16 cellular contexts compared by ENCODE assay signal in genomic region chr12:9707356-9707755, GRCh38. TPM values are rescaled to one million over a fixed set of nuclear protein-coding genes. Genes with fewer than 3 reads are reported as not detected.
DNase-seq lines count a peak whose midpoint lies in the region; ATAC-seq, FAIRE-seq and TF ChIP-seq lines count a peak whose summit lies in the region.
"Had no signal": no experiment of that assay in that cellular context is flagged by ENCODE, and none has a peak within 500 bp of the region (broad histone marks: within the 10 kb centered on the region; RNA-seq: fewer than 3 reads in every experiment).

No MANE protein-coding gene starts in this region.

- H3K4me1 Mint-ChIP-seq in CD4-positive, CD25-positive, alpha-beta regulatory T cell: peaks cover 39 to 63% (median 44%) of the 10 kb centered on the region in 4 donors
- H3K4me1 Mint-ChIP-seq in T-helper 17 cell (peaks cover 50% of the 10 kb centered on the region), immature natural killer cell (peaks cover 40 to 58% of the 10 kb centered on the region in 2 donors), nephron progenitor cell (no peaks in the 10 kb centered on the region)

- H3K27ac ChIP-seq in CD4-positive, CD25-positive, alpha-beta regulatory T cell (ENCODE audit: insufficient read depth, low read length, poor library complexity, severe bottlenecking): peak overlapping the region; percentile 65
- H3K27ac ChIP-seq in DND-41 (ENCODE audit: low read length): no peak overlapping the region
- H3K27ac ChIP-seq: body of pancreas, C4-2B, hepatocyte, tibial artery had no signal

- H3K27ac Mint-ChIP-seq in CD4-positive, CD25-positive, alpha-beta regulatory T cell: peak overlapping the region; percentile 89 to 94 (median 94)
- H3K27ac Mint-ChIP-seq in T-helper 17 cell (peak overlapping the region; percentile 98), immature natural killer cell (peak overlapping the region; percentile 30 to 83 (median 66)), nephron progenitor cell (no peak overlapping the region)

- no peaks in the 10 kb centered on the region for H3K36me3 ChIP-seq in CD4-positive, CD25-positive, alpha-beta regulatory T cell (ENCODE audit: control insufficient read depth, insufficient read depth, low read length)
- H3K36me3 ChIP-seq in DND-41 (ENCODE audit: insufficient read depth, low read length): no peaks in the 10 kb centered on the region
- H3K36me3 ChIP-seq: tibial artery had no signal

- H3K27me3 ChIP-seq in CD4-positive, CD25-positive, alpha-beta regulatory T cell (ENCODE audit: control insufficient read depth, insufficient read depth, low read length): no peaks in the 10 kb centered on the region
- no peaks in the 10 kb centered on the region for H3K27me3 ChIP-seq in DND-41 (ENCODE audit: insufficient read depth, low read length, poor library complexity)
- H3K27me3 ChIP-seq: body of pancreas, hepatocyte, tibial artery had no signal

- no peaks in the 10 kb centered on the region for H3K9me3 ChIP-seq in CD4-positive, CD25-positive, alpha-beta regulatory T cell (ENCODE audit: control insufficient read depth in 2 of 2, low read length in 2 of 2)
- H3K9me3 ChIP-seq in DND-41 (ENCODE audit: insufficient read depth, low read length, severe bottlenecking): no peaks in the 10 kb centered on the region
- no peaks in the 10 kb centered on the region for H3K9me3 ChIP-seq in T-helper 17 cell (ENCODE audit: control insufficient read depth, low read length, poor library complexity, severe bottlenecking)
- H3K9me3 ChIP-seq: body of pancreas, tibial artery had no signal

- H4K20me1 ChIP-seq in DND-41 (ENCODE audit: insufficient read depth, low read length): no peaks in the 10 kb centered on the region

- H3K27me3 Mint-ChIP-seq in CD4-positive, CD25-positive, alpha-beta regulatory T cell: no peaks in the 10 kb centered on the region
- H3K27me3 Mint-ChIP-seq in T-helper 17 cell: no peaks in the 10 kb centered on the region
- H3K27me3 Mint-ChIP-seq in immature natural killer cell (ENCODE audit: low read depth in 3 of 3): peaks cover 0 to 6% (median 0%) of the 10 kb centered on the region in 3 donors
- H3K27me3 Mint-ChIP-seq in nephron progenitor cell (ENCODE audit: low read depth, poor library complexity): peaks cover 5% of the 10 kb centered on the region

- H3K4me2 ChIP-seq in DND-41 (ENCODE audit: insufficient read depth, low read length): no peak overlapping the region
- H3K4me2 ChIP-seq: hepatocyte had no signal

- H3K4me3 Mint-ChIP-seq in CD4-positive, CD25-positive, alpha-beta regulatory T cell: peak overlapping the region; percentile 8 to 87 (median 82)
- peak overlapping the region; percentile 84 for H3K4me3 Mint-ChIP-seq in T-helper 17 cell
- peak overlapping the region in 4 of 5 donors; percentile 9 to 68 (median 42) for H3K4me3 Mint-ChIP-seq in immature natural killer cell
- H3K4me3 Mint-ChIP-seq in nephron progenitor cell: no peak overlapping the region

- DNase-seq in CD4-positive, CD25-positive, alpha-beta regulatory T cell: no peak
- DNase-seq in DND-41 (peak; percentile 20), T-helper 17 cell (no peak), immature natural killer cell (no peak), nephron progenitor cell (no peak), RCC 7860 (ENCODE audit: low spot score) (no peak), activated gamma-delta T cell (lab: John Stamatoyannopoulos, UW) (no peak)
- DNase-seq: left cardiac atrium, NCI-H1092, tibial artery had no signal

- H3K9ac ChIP-seq in DND-41 (ENCODE audit: low read depth, low read length): no peak overlapping the region

- TF ChIP-seq CTCF in DND-41 (IDR thresholded peaks at IDR 0.05; ENCODE audit: borderline replicate concordance, extremely low read depth, low read length, poor library complexity, severe bottlenecking) (no peak), nephron progenitor cell (IDR thresholded peaks at IDR 0.05) (no peak)

- peaks cover 6% of the 10 kb centered on the region for H3K36me3 Mint-ChIP-seq in CD4-positive, CD25-positive, alpha-beta regulatory T cell
- H3K36me3 Mint-ChIP-seq in T-helper 17 cell (ENCODE audit: low read depth) (no peaks in the 10 kb centered on the region), immature natural killer cell (peaks cover 0 to 13% (median 2%) of the 10 kb centered on the region in 3 donors), nephron progenitor cell (ENCODE audit: low read depth) (no peaks in the 10 kb centered on the region)

- peaks cover 0 to 5% (median 0%) of the 10 kb centered on the region in 7 donors for H3K9me3 Mint-ChIP-seq in CD4-positive, CD25-positive, alpha-beta regulatory T cell
- H3K9me3 Mint-ChIP-seq in immature natural killer cell (peaks cover 0 to 2% (median 0%) of the 10 kb centered on the region in 6 donors), nephron progenitor cell (peaks cover 20% of the 10 kb centered on the region)

- no peaks in the 10 kb centered on the region for H3K79me2 ChIP-seq in DND-41 (ENCODE audit: insufficient read depth, low read length)
- H3K79me2 ChIP-seq: hepatocyte had no signal

- peak overlapping the region; percentile 59 for H3K4me3 ChIP-seq in CD4-positive, CD25-positive, alpha-beta regulatory T cell (ENCODE audit: low read depth, low read length)
- no peak overlapping the region for H3K4me3 ChIP-seq in DND-41 (ENCODE audit: low read depth in 1 of 2, low read length in 2 of 2)
- H3K4me3 ChIP-seq: body of pancreas, hepatocyte, tibial artery had no signal

- FAIRE-seq in RCC 7860 (lab: Jason Lieb, UNC): no peak

- no peak for ATAC-seq in CD4-positive, CD25-positive, alpha-beta regulatory T cell (ENCODE audit: low read depth in 2 of 2)
- ATAC-seq in DND-41 (ENCODE audit: insufficient read depth, low read depth): no peak
- peak; percentile 44 for ATAC-seq in T-helper 17 cell

- 0 out of 2 replicates have a peak overlapping the region, but pooled peaks have one; percentile 72 for H2AFZ ChIP-seq in DND-41 (ENCODE audit: low read depth, low read length)
- H2AFZ ChIP-seq: hepatocyte had no signal

- H3K4me1 ChIP-seq in CD4-positive, CD25-positive, alpha-beta regulatory T cell (ENCODE audit: control insufficient read depth, insufficient read depth, low read length, poor library complexity, severe bottlenecking): peaks cover 32% of the 10 kb centered on the region
- peaks cover 28% of the 10 kb centered on the region for H3K4me1 ChIP-seq in DND-41 (ENCODE audit: insufficient read depth, low read length)
- H3K4me1 ChIP-seq: tibial artery had no signal

RNA-seq across cellular contexts. Expression of gene CLECL1, which starts 25.5 kb away (rescaled TPM):
- 0.84 TPM for total RNA-seq in CD4-positive, CD25-positive, alpha-beta regulatory T cell
- polyA plus RNA-seq in CD4-positive, CD25-positive, alpha-beta regulatory T cell: not detected
- 1 to 10 TPM; 1.5 TPM for total RNA-seq in T-helper 17 cell
- polyA plus RNA-seq in immature natural killer cell: 1 to 10 TPM in 2 of 3 donors, not detected in 1; 1.2 to 3.5 TPM
- total RNA-seq: body of pancreas, dermis microvascular lymphatic vessel endothelial cell, hepatocyte, myocyte, pulmonary artery endothelial cell had no signal
- polyA plus RNA-seq: hepatocyte had no signal

RNA-seq across cellular contexts. Expression of gene CLEC2D, which starts 37.8 kb away (rescaled TPM):
- total RNA-seq in CD4-positive, CD25-positive, alpha-beta regulatory T cell: 219 TPM
- polyA plus RNA-seq in CD4-positive, CD25-positive, alpha-beta regulatory T cell: 100 to 1,000 TPM; 223 to 312 (median 247) TPM
- 100 to 1,000 TPM; 151 to 173 TPM for total RNA-seq in T-helper 17 cell
- polyA plus RNA-seq in immature natural killer cell: 10 to 100 TPM; 37.7 to 57.3 (median 38.7) TPM

RNA-seq across cellular contexts. Expression of gene CD69, which starts 53.3 kb away (rescaled TPM):
- 1,130 TPM for total RNA-seq in CD4-positive, CD25-positive, alpha-beta regulatory T cell
- 100 to 1,000 TPM; 189 to 259 (median 222) TPM for polyA plus RNA-seq in CD4-positive, CD25-positive, alpha-beta regulatory T cell
- 1,000 to 10,000 TPM; 1,001 to 1,104 TPM for total RNA-seq in T-helper 17 cell
- 100 to 1,000 TPM; 142 to 434 (median 240) TPM for polyA plus RNA-seq in immature natural killer cell
- total RNA-seq: myocyte had no signal
